ENCODE assay signal across 8 cellular contexts in the genomic region with DNA sequence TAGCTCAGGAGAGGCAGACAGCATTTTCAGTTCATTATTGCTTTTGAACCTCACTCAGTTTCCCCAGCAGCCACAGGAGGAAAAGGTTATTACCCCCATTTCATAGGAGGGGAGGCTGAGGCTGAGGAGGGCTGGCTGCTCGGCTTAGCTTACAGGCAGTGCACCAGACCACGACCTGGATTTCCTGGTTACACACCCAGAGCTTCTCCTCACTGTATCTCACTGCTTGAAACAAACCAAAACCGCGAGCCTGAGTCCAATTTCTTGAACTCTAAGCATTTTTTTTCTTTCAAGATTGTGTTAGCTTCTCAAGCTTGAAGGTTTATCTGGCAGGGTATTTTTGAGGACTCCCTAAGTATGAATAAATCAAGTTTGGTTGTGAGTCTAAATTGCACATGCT.
A peak's percentile ranks its signal among the peaks of the same experiment; 100 is the strongest.
DNase-seq lines count a peak whose midpoint lies in the region; ATAC-seq, FAIRE-seq and TF ChIP-seq lines count a peak whose summit lies in the region.

No MANE protein-coding gene starts in this region.

- H2BK120ac ChIP-seq in mesenchymal stem cell (ENCODE audit: low read depth, low read length) (no peak overlapping the region), neuronal stem cell (ENCODE audit: low read depth, low read length) (no peak overlapping the region)

- H3K4me1 ChIP-seq in mesenchymal stem cell (ENCODE audit: control insufficient read depth, insufficient read depth, low read depth, low read length), result peaks cover 39% of the 10 kb centered on the region
- peaks cover 3% of the 10 kb centered on the region for H3K4me1 ChIP-seq in A673 (ENCODE audit: insufficient read depth, low read length, poor library complexity, severe bottlenecking)
- H3K4me1 ChIP-seq in neuronal stem cell (ENCODE audit: control insufficient read depth in 2 of 2, insufficient read depth in 1 of 2, low read depth in 1 of 2, low read length in 2 of 2), result peaks cover 6 to 8% of the 10 kb centered on the region in 2 donors

- H4K8ac ChIP-seq in mesenchymal stem cell (ENCODE audit: low read length) (no peak overlapping the region), neuronal stem cell (ENCODE audit: low read depth, low read length) (no peak overlapping the region)

- H3K4ac ChIP-seq in mesenchymal stem cell (ENCODE audit: low read depth in 1 of 2, low read length in 2 of 2) (peak overlapping the region in 1 of 2 experiments; percentile 24), neuronal stem cell (ENCODE audit: low read length) (no peak overlapping the region)

- no peak overlapping the region for H3K23ac ChIP-seq in mesenchymal stem cell (ENCODE audit: low read length in 2 of 2)
- H3K23ac ChIP-seq in neuronal stem cell (ENCODE audit: low read depth, low read length, poor library complexity), result no peak overlapping the region

- H3K27me3 ChIP-seq in mesenchymal stem cell (ENCODE audit: control insufficient read depth in 1 of 2, insufficient read depth in 1 of 2, low read length in 2 of 2) (peaks cover 0 to 29% of the 10 kb centered on the region in 2 experiments), A673 (replicated peaks; ENCODE audit: insufficient read depth, low read depth, low read length, poor library complexity) (no peaks in the 10 kb centered on the region), neuronal stem cell (ENCODE audit: control insufficient read depth in 3 of 3, insufficient read depth in 3 of 3, low read depth in 1 of 3, low read length in 3 of 3) (peaks cover 0 to 11% (median 0%) of the 10 kb centered on the region in 3 experiments)

- peak; percentile 45 for ATAC-seq in HG03039 (IDR thresholded peaks at IDR 0.05; ENCODE audit: unreplicated experiment)

- H3K4me3 ChIP-seq in mesenchymal stem cell (ENCODE audit: insufficient read depth in 1 of 2, low read depth in 1 of 2, low read length in 2 of 2) (no peak overlapping the region), A673 (ENCODE audit: low read depth, low read length, poor library complexity, severe bottlenecking) (no peak overlapping the region), neuronal stem cell (ENCODE audit: low read length in 2 of 2) (no peak overlapping the region)

- TF ChIP-seq CTCF in A673 (conservative IDR thresholded peaks at IDR 0.05; ENCODE audit: low read depth, low read length), result no peak

- no peak overlapping the region for H2AK5ac ChIP-seq in mesenchymal stem cell (ENCODE audit: low read length, severe bottlenecking)
- H2AK5ac ChIP-seq in neuronal stem cell (ENCODE audit: low read depth, low read length), result no peak overlapping the region

- DNase-seq in GM18507 (ENCODE audit: extremely low spot score, insufficient read length, low read depth) (no peak), mesenchymal stem cell (no peak), inferior parietal cortex (ENCODE audit: extremely low spot score) (no peak), A673 (ENCODE audit: low spot score) (no peak), cerebellar cortex (ENCODE audit: low spot score) (no peak), neuronal stem cell (ENCODE audit: low spot score) (no peak)
- DNase-seq in activated CD4-positive, alpha-beta T cell treated with anti-CD3 and anti-CD28 coated beads, Interleukin-2, amount 50 U/mL, for 4 hours, result peak; percentile 29 to 35

- H2AFZ ChIP-seq in mesenchymal stem cell (ENCODE audit: low read depth, low read length) (no peak overlapping the region), neuronal stem cell (ENCODE audit: low read length) (no peak overlapping the region)

- H3K9me3 ChIP-seq in mesenchymal stem cell (ENCODE audit: control insufficient read depth, low read length) (no peaks in the 10 kb centered on the region), A673 (ENCODE audit: low read depth, low read length, poor library complexity, severe bottlenecking) (no peaks in the 10 kb centered on the region), neuronal stem cell (replicated peaks in 1 of 2; ENCODE audit: control insufficient read depth in 2 of 2, insufficient read depth in 1 of 2, low read depth in 1 of 2, low read length in 2 of 2) (peaks cover 0 to 1% of the 10 kb centered on the region in 2 donors)

- H2BK12ac ChIP-seq in mesenchymal stem cell (ENCODE audit: low read length in 2 of 2), result peak overlapping the region; percentile 18 to 37
- no peak overlapping the region for H2BK12ac ChIP-seq in neuronal stem cell (ENCODE audit: low read length)

- H3K36me3 ChIP-seq in mesenchymal stem cell (ENCODE audit: control insufficient read depth in 1 of 2, insufficient read depth in 2 of 2, low read depth in 1 of 2, low read length in 2 of 2), result no peaks in the 10 kb centered on the region
- no peaks in the 10 kb centered on the region for H3K36me3 ChIP-seq in A673 (ENCODE audit: insufficient read depth, low read length, poor library complexity, severe bottlenecking)
- no peaks in the 10 kb centered on the region for H3K36me3 ChIP-seq in neuronal stem cell (replicated peaks in 1 of 2; ENCODE audit: control insufficient read depth in 2 of 2, insufficient read depth in 2 of 2, low read length in 2 of 2)

- FAIRE-seq in GM18507 (lab: Jason Lieb, UNC), result peak; percentile 86

- H3K4me2 ChIP-seq in mesenchymal stem cell (ENCODE audit: low read length, poor library complexity, severe bottlenecking) (no peak overlapping the region), neuronal stem cell (ENCODE audit: insufficient read depth, low read length, poor library complexity, severe bottlenecking) (no peak overlapping the region)

- intact Hi-C loops in A673 (cut with micrococcal nuclease; ENCODE audit: unreplicated experiment), result no loop called here

- CTCF ChIA-PET in A673 (lab: Charles Lee), result no interaction called here

- 80% methylated on average over 4 of the region's 4 CpGs for WGBS in mesenchymal stem cell
- WGBS in neuronal stem cell (ENCODE audit: extremely low coverage in 2 of 2, insufficient read length in 2 of 2, insufficient replicate concordance in 1 of 2), 2 donors, result no CpG with 5 or more reads among the region's 4 CpGs

- H3K18ac ChIP-seq in mesenchymal stem cell (ENCODE audit: low read depth in 1 of 2, low read length in 2 of 2) (peak overlapping the region in 1 of 2 experiments; percentile 28), neuronal stem cell (ENCODE audit: low read length) (no peak overlapping the region)

- no peaks in the 10 kb centered on the region for H3K79me1 ChIP-seq in mesenchymal stem cell (replicated peaks; ENCODE audit: low read length, poor library complexity, severe bottlenecking)
- H3K79me1 ChIP-seq in neuronal stem cell (ENCODE audit: low read depth, low read length), result no peaks in the 10 kb centered on the region

- H2BK5ac ChIP-seq in mesenchymal stem cell (ENCODE audit: low read depth, low read length, poor library complexity, severe bottlenecking) (no peak overlapping the region), neuronal stem cell (ENCODE audit: low read length) (no peak overlapping the region)

- BruUV-seq in A673 (replicated peaks; lab: Mats Ljungman, UMichigan), result no TSS peak

- H4K91ac ChIP-seq in mesenchymal stem cell (ENCODE audit: low read length), result no peak overlapping the region
- no peak overlapping the region for H4K91ac ChIP-seq in neuronal stem cell (ENCODE audit: low read depth, low read length, poor library complexity)

- H2BK15ac ChIP-seq in mesenchymal stem cell (ENCODE audit: low read depth, poor library complexity, severe bottlenecking) (no peak overlapping the region), neuronal stem cell (ENCODE audit: low read length) (no peak overlapping the region)

- POLR2A ChIA-PET in A673 (lab: Charles Lee; ENCODE audit: low non-redundant PET), result no interaction called here

- H3K27ac ChIP-seq in mesenchymal stem cell (ENCODE audit: low read length, poor library complexity, severe bottlenecking) (no peak overlapping the region), A673 (ENCODE audit: low read depth, low read length, poor library complexity, severe bottlenecking) (no peak overlapping the region), neuronal stem cell (replicated peaks; ENCODE audit: low read length) (no peak overlapping the region)

- no peak overlapping the region for H3K14ac ChIP-seq in mesenchymal stem cell (ENCODE audit: low read length in 2 of 2)
- H3K14ac ChIP-seq in neuronal stem cell (ENCODE audit: low read length), result no peak overlapping the region

- H3K9ac ChIP-seq in mesenchymal stem cell (ENCODE audit: low read length), result peak overlapping the region; percentile 23
- no peak overlapping the region for H3K9ac ChIP-seq in neuronal stem cell (ENCODE audit: low read depth, low read length, poor library complexity)

Comparison
In these comparisons a context has a peak if more than half of its experiments do, and no peak if none do; other contexts are left out.
1. DNase-seq: peak in activated CD4-positive, alpha-beta T cell treated with anti-CD3 and anti-CD28 coated beads, Interleukin-2, amount 50 U/mL, for 4 hours (2 of 2); none in GM18507 (single experiment), mesenchymal stem cell (single experiment), inferior parietal cortex (single experiment), A673 (single experiment), cerebellar cortex (single experiment) and neuronal stem cell (single experiment).